In genomic region chr7:26153246-26153822, GRCh38 we compare ENCODE assay signal across 8 cellular contexts. TPM values are rescaled to one million over a fixed set of nuclear protein-coding genes. Genes with fewer than 3 reads are reported as not detected.
DNase-seq lines count a peak whose midpoint lies in the region; ATAC-seq and TF ChIP-seq lines count a peak whose summit lies in the region.

No MANE protein-coding gene starts in this region.

- H3K4me1 Mint-ChIP-seq in activated T-cell treated with anti-CD3 and anti-CD28 coated beads, Interleukin-2, amount 50 U/mL, for 72 hours (ENCODE audit: low read depth), result peaks cover 62% of the 10 kb centered on the region

- H3K36me3 ChIP-seq in kidney epithelial cell (ENCODE audit: control insufficient read depth, insufficient read depth, low read length) (no peaks in the 10 kb centered on the region), testis (ENCODE audit: low read depth, missing control alignments) (no peaks in the 10 kb centered on the region)

- WGBS in testis, 2 donors, result 23 to 32% methylated on average over 17 to 18 of the region's 18 CpGs

- H3K4me3 Mint-ChIP-seq in activated T-cell treated with anti-CD3 and anti-CD28 coated beads, Interleukin-2, amount 50 U/mL, for 72 hours, result peak overlapping the region; percentile 91 to 97

- intact Hi-C loops in testis (cut with DNase I; ENCODE audit: low total_unique reads), result no loop called here

- peak overlapping the region; percentile 50 for H3K4me3 ChIP-seq in kidney epithelial cell (ENCODE audit: low read depth, low read length)
- H3K4me3 ChIP-seq in testis, result peak overlapping the region; percentile 50 to 62

- DNase-seq in activated naive CD4-positive, alpha-beta T cell treated with Interleukin-2 at 50 U/mL for 16 hours, result peak; percentile 50
- DNase-seq in activated naive CD4-positive, alpha-beta T cell (lab: John Stamatoyannopoulos, UW), result no peak
- DNase-seq in activated T-cell treated with anti-CD3 and anti-CD28 coated beads, Interleukin-2, amount 50 U/mL, for 72 hours, result peak in 1 of 2 donors; percentile 36
- no peak for DNase-seq in kidney epithelial cell (ENCODE audit: low read depth)
- no peak for DNase-seq in testis
- DNase-seq in RKO (ENCODE audit: low spot score), result no peak

- H3K27me3 ChIP-seq in kidney epithelial cell (ENCODE audit: control insufficient read depth, insufficient read depth, low read length), result no peaks in the 10 kb centered on the region
- H3K27me3 ChIP-seq in testis, result no peaks in the 10 kb centered on the region

- peaks cover 5 to 10% of the 10 kb centered on the region in 2 donors for H3K36me3 Mint-ChIP-seq in activated T-cell treated with anti-CD3 and anti-CD28 coated beads, Interleukin-2, amount 50 U/mL, for 72 hours (ENCODE audit: insufficient read depth in 2 of 2)

- peak overlapping the region; percentile 94 for H3K27ac Mint-ChIP-seq in activated T-cell treated with anti-CD3 and anti-CD28 coated beads, Interleukin-2, amount 50 U/mL, for 72 hours

- H3K27me3 Mint-ChIP-seq in activated T-cell treated with anti-CD3 and anti-CD28 coated beads, Interleukin-2, amount 50 U/mL, for 72 hours (ENCODE audit: low read depth), result no peaks in the 10 kb centered on the region

- peak; percentile 27 to 58 for ATAC-seq in activated T-cell treated with anti-CD3 and anti-CD28 coated beads, Interleukin-2, amount 50 U/mL, for 72 hours (replicated peaks in 1 of 2)
- ATAC-seq in GM21528 (IDR thresholded peaks at IDR 0.05; ENCODE audit: low FRiP score, unreplicated experiment), result no peak
- no peak for ATAC-seq in GM18505 (IDR thresholded peaks at IDR 0.05; ENCODE audit: unreplicated experiment)

- no peaks in the 10 kb centered on the region for H3K9me3 Mint-ChIP-seq in activated T-cell treated with anti-CD3 and anti-CD28 coated beads, Interleukin-2, amount 50 U/mL, for 72 hours

- TF ChIP-seq CTCF in kidney epithelial cell (IDR thresholded peaks at IDR 0.05; ENCODE audit: insufficient read depth, low read length, poor library complexity, severe bottlenecking) (peak; percentile 20), testis (IDR thresholded peaks at IDR 0.05) (no peak)

- TF ChIP-seq POLR2A in testis (IDR thresholded peaks at IDR 0.05) (no peak), GM18505 (IDR thresholded peaks at IDR 0.05; ENCODE audit: borderline replicate concordance, extremely low read depth, insufficient read depth, insufficient read length) (no peak)

- H3K9me3 ChIP-seq in testis, result no peaks in the 10 kb centered on the region

- H3K27ac ChIP-seq in testis, result no peak overlapping the region

- H3K4me1 ChIP-seq in testis, result no peaks in the 10 kb centered on the region

RNA-seq across cellular contexts. Expression of gene NFE2L3, which starts 1.3 kb away (rescaled TPM):
- total RNA-seq in activated T-cell treated with anti-CD3 and anti-CD28 coated beads, Interleukin-2, amount 50 U/mL, for 72 hours, result 10 to 100 TPM; 18.5 to 22.2 TPM
- total RNA-seq in kidney epithelial cell (53.8 and 57.1 TPM in 2 replicates), testis (1 to 10 TPM; 3.3 to 4.2 TPM)
- 4.2 TPM for polyA plus RNA-seq in testis (ENCODE audit: insufficient read depth, low read depth, low replicate concordance)

RNA-seq across cellular contexts. Expression of gene HNRNPA2B1, which starts 47.2 kb away (rescaled TPM):
- total RNA-seq in activated T-cell treated with anti-CD3 and anti-CD28 coated beads, Interleukin-2, amount 50 U/mL, for 72 hours, result 100 to 1,000 TPM; 439 to 483 TPM
- total RNA-seq in kidney epithelial cell, result 131 and 133 TPM in 2 replicates
- total RNA-seq in testis, result 100 to 1,000 TPM; 343 to 372 TPM
- 659 TPM for polyA plus RNA-seq in testis (ENCODE audit: insufficient read depth, low read depth, low replicate concordance)

RNA-seq across cellular contexts. Expression of gene CBX3, which starts 48.2 kb away (rescaled TPM):
- total RNA-seq in activated T-cell treated with anti-CD3 and anti-CD28 coated beads, Interleukin-2, amount 50 U/mL, for 72 hours, result 100 to 1,000 TPM; 201 to 221 TPM
- total RNA-seq in kidney epithelial cell (104 and 107 TPM in 2 replicates), testis (100 to 1,000 TPM in 1 of 2 donors, 10 to 100 TPM in 1; 95.7 to 116 TPM)
- 137 TPM for polyA plus RNA-seq in testis (ENCODE audit: insufficient read depth, low read depth, low replicate concordance)

Comparison
In these comparisons a context has a peak if more than half of its experiments do, and no peak if none do; other contexts are left out.
1. ATAC-seq: peak in activated T-cell treated with anti-CD3 and anti-CD28 coated beads, Interleukin-2, amount 50 U/mL, for 72 hours (2 of 2); none in GM21528 (single experiment) and GM18505 (single experiment).